In the genomic region with DNA sequence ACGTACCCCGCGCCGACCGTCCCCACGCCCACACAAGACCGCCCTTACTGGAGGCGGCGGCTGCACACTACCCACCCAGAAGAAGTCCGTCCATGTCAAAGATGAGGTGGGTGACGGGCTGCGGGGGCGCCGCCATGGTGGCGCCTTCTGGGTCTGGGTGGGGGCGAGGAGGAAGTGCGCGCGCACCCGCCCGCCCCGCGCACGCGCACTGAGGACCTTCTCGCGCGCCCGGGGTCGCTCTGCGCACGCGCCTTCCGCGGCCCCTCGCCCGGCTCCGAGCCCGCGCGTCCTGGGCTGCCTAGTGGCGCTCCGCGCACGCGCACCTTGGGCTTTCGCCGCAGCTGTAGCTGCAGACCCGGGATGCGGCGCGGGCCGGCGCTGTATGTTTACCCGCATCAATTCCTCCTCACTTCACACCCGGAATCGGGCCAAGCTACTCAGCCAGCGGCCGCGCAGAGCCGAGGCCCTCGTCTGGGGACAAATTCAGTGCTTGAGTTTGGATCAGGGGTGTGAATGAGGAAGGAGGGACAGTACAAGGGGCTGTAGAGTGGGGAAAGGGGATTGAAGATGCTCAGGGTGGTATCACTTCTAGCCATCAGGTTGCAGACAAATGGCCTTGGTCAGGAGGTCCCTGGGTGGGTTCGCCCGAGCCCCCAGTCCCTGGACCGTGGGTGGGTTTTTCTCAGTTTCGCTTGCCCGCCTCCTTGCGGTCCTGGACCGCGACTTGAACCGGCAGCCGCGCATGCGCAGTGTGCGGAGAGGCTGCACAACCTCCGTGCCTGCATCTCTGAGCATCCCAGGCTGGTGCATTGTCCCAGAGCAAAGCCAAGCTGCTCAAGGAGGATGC, we compare ENCODE assay signal across 8 cellular contexts. TPM values are rescaled to one million over a fixed set of nuclear protein-coding genes. Genes with fewer than 3 reads are reported as not detected.
A peak's percentile ranks its signal among the peaks of the same experiment; 100 is the strongest.
DNase-seq lines count a peak whose midpoint lies in the region; ATAC-seq and TF ChIP-seq lines count a peak whose summit lies in the region.

A gene (minus strand): TSS at position 176 of the 847 bp plus-strand sequence. CDS start 40 bp downstream, at position 136.

- H3K4me3 ChIP-seq in GM23338 (peak within 1 kb of the TSS; percentile 84), fibroblast of pulmonary artery (replicated peaks; ENCODE audit: low read depth, low read length) (peak within 1 kb of the TSS; percentile 87)

- H3K27me3 ChIP-seq in GM23338 (ENCODE audit: insufficient read depth) = no peaks in the 10 kb centered on the region

- DNase-seq in EL (peak; percentile 74), GM23338 (ENCODE audit: low spot score) (peak; percentile 81), LHCN-M2 (ENCODE audit: low read depth) (peak; percentile 71), RPMI8226 (peak; percentile 91), fibroblast of pulmonary artery (ENCODE audit: low read depth) (peak; percentile 81)
- DNase-seq in activated T-helper 2 cell treated with anti-CD3 and anti-CD28 coated beads, Interferon-gamma antibody, Interleukin-2, Interleukin-4, amounts not matched to agents 10 μg/mL and 5 μg/mL and 100 μg/mL, durations not matched to agents 14 hours and 24 hours and 36 hours (ENCODE audit: low spot score) = peak; percentile 79
- peak; percentile 81 for DNase-seq in stimulated activated naive CD8-positive, alpha-beta T cell treated with anti-CD3 and anti-CD28 coated beads, Interleukin-15, Interleukin-2, amounts not matched to agents 100 U/mL and 50 U/mL, for 24 hours

- intact Hi-C loops in activated T-helper 2 cell treated with anti-CD3 and anti-CD28 coated beads, Interferon-gamma antibody, Interleukin-2, Interleukin-4, amounts not matched to agents 10 μg/mL and 5 μg/mL and 100 μg/mL, durations not matched to agents 14 hours and 24 hours and 36 hours (cut with micrococcal nuclease) = loop anchor here (1.0 to 2.0 kb wide), 2 partner anchors 63 to 89 kb away; no protein-coding TSS in a partner anchor

- H3K4me3 Mint-ChIP-seq in GM23338 = peak within 1 kb of the TSS; percentile 79
- H3K4me3 Mint-ChIP-seq in activated T-helper 2 cell treated with anti-CD3 and anti-CD28 coated beads, Interferon-gamma antibody, Interleukin-2, Interleukin-4, amounts not matched to agents 10 μg/mL and 5 μg/mL and 100 μg/mL, durations not matched to agents 14 hours and 24 hours and 36 hours (ENCODE audit: low read depth) = peak within 1 kb of the TSS; percentile 82
- H3K4me3 Mint-ChIP-seq in nephron = peak within 1 kb of the TSS; percentile 94 to 97 (median 96)

- no peaks in the 10 kb centered on the region for H3K9me3 Mint-ChIP-seq in GM23338
- no peaks in the 10 kb centered on the region for H3K9me3 Mint-ChIP-seq in activated T-helper 2 cell treated with anti-CD3 and anti-CD28 coated beads, Interferon-gamma antibody, Interleukin-2, Interleukin-4, amounts not matched to agents 10 μg/mL and 5 μg/mL and 100 μg/mL, durations not matched to agents 14 hours and 24 hours and 36 hours
- H3K9me3 Mint-ChIP-seq in nephron = no peaks in the 10 kb centered on the region

- H3K79me2 ChIP-seq in GM23338 (replicated peaks; ENCODE audit: insufficient read depth) = peaks cover 21% of the 10 kb centered on the region

- H3K36me3 Mint-ChIP-seq in GM23338 (ENCODE audit: low read depth) = no peaks in the 10 kb centered on the region; the same call in 2 of the 3 replicates
- peaks cover 5% of the 10 kb centered on the region for H3K36me3 Mint-ChIP-seq in activated T-helper 2 cell treated with anti-CD3 and anti-CD28 coated beads, Interferon-gamma antibody, Interleukin-2, Interleukin-4, amounts not matched to agents 10 μg/mL and 5 μg/mL and 100 μg/mL, durations not matched to agents 14 hours and 24 hours and 36 hours (ENCODE audit: low read depth)
- no peaks in the 10 kb centered on the region for H3K36me3 Mint-ChIP-seq in nephron (ENCODE audit: low read depth)

- H3K36me3 ChIP-seq in GM23338 (ENCODE audit: insufficient read depth) = no peaks in the 10 kb centered on the region

- H2AFZ ChIP-seq in GM23338 = peak within 1 kb of the TSS; percentile 96; the same call in 1 of the 2 replicates

- peak; percentile 94 for ATAC-seq in GM23338
- ATAC-seq in stimulated activated naive CD8-positive, alpha-beta T cell treated with anti-CD3 and anti-CD28 coated beads, Interleukin-15, Interleukin-2, amounts not matched to agents 100 U/mL and 50 U/mL, for 24 hours = peak; percentile 88

- no peaks in the 10 kb centered on the region for H3K4me1 ChIP-seq in GM23338 (ENCODE audit: insufficient read depth)

- H3F3A ChIP-seq in GM23338 (replicated peaks; ENCODE audit: low read depth) = no peaks in the 10 kb centered on the region

- no peaks in the 10 kb centered on the region for H3K9me2 ChIP-seq in GM23338 (ENCODE audit: insufficient read depth)

- H3K27me3 Mint-ChIP-seq in GM23338 (ENCODE audit: insufficient read depth, low read depth, poor library complexity) (peaks cover 6% of the 10 kb centered on the region), nephron (ENCODE audit: low read depth) (peaks cover 2% of the 10 kb centered on the region)
- no peaks in the 10 kb centered on the region for H3K27me3 Mint-ChIP-seq in activated T-helper 2 cell treated with anti-CD3 and anti-CD28 coated beads, Interferon-gamma antibody, Interleukin-2, Interleukin-4, amounts not matched to agents 10 μg/mL and 5 μg/mL and 100 μg/mL, durations not matched to agents 14 hours and 24 hours and 36 hours (ENCODE audit: low read depth)

- 0 out of 2 replicates have a peak within 1 kb of the TSS, but pooled peaks have one; percentile 72 for H3K27ac ChIP-seq in GM23338 (ENCODE audit: low read depth)

- H3K4me1 Mint-ChIP-seq in GM23338 (peaks cover 5% of the 10 kb centered on the region), nephron (peaks cover 32% of the 10 kb centered on the region)
- H3K4me1 Mint-ChIP-seq in activated T-helper 2 cell treated with anti-CD3 and anti-CD28 coated beads, Interferon-gamma antibody, Interleukin-2, Interleukin-4, amounts not matched to agents 10 μg/mL and 5 μg/mL and 100 μg/mL, durations not matched to agents 14 hours and 24 hours and 36 hours (ENCODE audit: low read depth) = peaks cover 13% of the 10 kb centered on the region

- H4K20me1 ChIP-seq in GM23338 (replicated peaks; ENCODE audit: insufficient read depth) = no peaks in the 10 kb centered on the region

- TF ChIP-seq CTCF in GM23338 (conservative IDR thresholded peaks at IDR 0.05; ENCODE audit: low read depth in 2 of 2) (no peak), fibroblast of pulmonary artery (IDR thresholded peaks at IDR 0.05; ENCODE audit: low read length, missing control alignments) (no peak), nephron (IDR thresholded peaks at IDR 0.05; ENCODE audit: unreplicated experiment in 3 of 3) (peak; percentile 13 to 44 (median 20))

- peak within 1 kb of the TSS; percentile 84 for H3K4me2 ChIP-seq in GM23338

- H3K27ac Mint-ChIP-seq in GM23338 = no peak within 1 kb of the TSS
- H3K27ac Mint-ChIP-seq in activated T-helper 2 cell treated with anti-CD3 and anti-CD28 coated beads, Interferon-gamma antibody, Interleukin-2, Interleukin-4, amounts not matched to agents 10 μg/mL and 5 μg/mL and 100 μg/mL, durations not matched to agents 14 hours and 24 hours and 36 hours = peak within 1 kb of the TSS; percentile 77
- H3K27ac Mint-ChIP-seq in nephron = peak within 1 kb of the TSS; percentile 91 to 97 (median 94)

TF ChIP-seq in GM23338, 12 proteins besides CTCF, POLR2A, EP300 and RAD21:
- TF ChIP-seq POLR2AphosphoS5 (IDR thresholded peaks at IDR 0.05; ENCODE audit: low read depth) (peak; percentile 56), ZNF114 (CRISPR knock-in tag; IDR thresholded peaks at IDR 0.05) (no peak)

RNA-seq across cellular contexts. Expression of the gene that starts here (rescaled TPM):
- total RNA-seq in GM23338 (2014; rRNA removed; shearing (Covaris generic)) = 21.9 and 22.4 TPM in 2 replicates
- 16.1 and 17.2 TPM in 2 replicates for polyA plus RNA-seq in GM23338 (2016; fragmentation: Nextera tagmentation; extraction: Ambion mirVana)
- 13.2 and 27.5 TPM in 2 replicates for total RNA-seq in LHCN-M2 (2014; rRNA removed)
- 14.2 TPM for polyA plus RNA-seq in LHCN-M2 (2012)
- 16.3 and 16.7 TPM in 2 replicates for total RNA-seq in activated T-helper 2 cell treated with anti-CD3 and anti-CD28 coated beads, Interferon-gamma antibody, Interleukin-2, Interleukin-4, amounts not matched to agents 10 μg/mL and 5 μg/mL and 100 μg/mL, durations not matched to agents 14 hours and 24 hours and 36 hours

Comparison
In these comparisons a context has a peak if more than half of its experiments do, and no peak if none do; other contexts are left out.
1. Peak in every context shown above with its lines: DNase-seq, ATAC-seq, H3K4me3 ChIP-seq and H3K27ac ChIP-seq.
2. CTCF ChIP-seq: peak in nephron (3 of 3); none in GM23338 (0 of 2) and fibroblast of pulmonary artery (single experiment).